In the genomic region with DNA sequence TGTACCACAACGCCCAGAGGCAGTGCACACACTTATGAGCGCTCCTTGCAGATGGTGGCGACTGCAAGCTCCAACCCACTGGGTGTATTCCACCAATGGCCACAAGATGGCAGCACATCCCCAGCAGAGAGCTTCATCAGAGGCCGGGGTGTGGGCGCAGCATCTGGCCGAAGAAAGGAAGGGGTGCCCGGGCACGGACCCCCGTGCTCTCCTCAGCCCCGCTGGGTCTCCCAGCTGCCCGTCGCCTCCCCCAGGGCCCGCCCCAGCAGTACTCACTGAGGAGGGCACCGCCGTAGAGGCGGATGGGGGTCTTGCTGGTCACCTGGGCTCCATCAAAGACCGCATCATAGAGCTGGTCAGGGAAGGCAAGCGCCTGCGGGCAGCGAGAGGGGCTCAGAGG, we compare ENCODE assay signal across 8 cellular contexts. TPM values are rescaled to one million over a fixed set of nuclear protein-coding genes. Genes with fewer than 3 reads are reported as not detected.
DNase-seq lines count a peak whose midpoint lies in the region; ATAC-seq, FAIRE-seq and TF ChIP-seq lines count a peak whose summit lies in the region.

No MANE protein-coding gene starts in this region.

- peak; percentile 88 to 93 for ATAC-seq in A549
- ATAC-seq in GM18502 (IDR thresholded peaks at IDR 0.05; ENCODE audit: poor library complexity, unreplicated experiment): peak; percentile 83

- POLR2A ChIA-PET in A549 (lab: Yijun Ruan, JAX): interaction anchor here (0.8 to 1.2 kb wide), 3 partner anchors 10 to 166 kb away, joined by 3 read pairs; no protein-coding TSS in a partner anchor

- no peaks in the 10 kb centered on the region for H3K27me3 ChIP-seq in stomach

- TF ChIP-seq POLR2A in A549 (IDR thresholded peaks at IDR 0.05; ENCODE audit: low read length) (no peak), stomach (IDR thresholded peaks at IDR 0.05) (no peak)

- no peak overlapping the region for H3K27ac Mint-ChIP-seq in neural crest cell (ENCODE audit: unreplicated experiment)

- H3K9me3 ChIP-seq in A549 (no peaks in the 10 kb centered on the region), stomach (no peaks in the 10 kb centered on the region)

- 0 out of 3 replicates have a peak, but pooled peaks cover 3% of the 10 kb centered on the region for H3K4me1 ChIP-seq in A549
- peaks cover 0 to 33% (median 14%) of the 10 kb centered on the region in 4 donors for H3K4me1 ChIP-seq in stomach

- no peaks in the 10 kb centered on the region for H3K9me3 Mint-ChIP-seq in neural crest cell

- peaks cover 0 to 49% (median 37%) of the 10 kb centered on the region in 4 donors for H3K36me3 ChIP-seq in stomach

- no peak for FAIRE-seq in A549 (lab: Jason Lieb, UNC)

- CTCF ChIA-PET in A549 (lab: Yijun Ruan, JAX): interaction anchor here (0.5 to 24.5 kb wide), 87 partner anchors 5 to 835 kb away, joined by 3 to 1740 read pairs (median 4); a partner anchor contains a TSS

- H3K4me3 Mint-ChIP-seq in neural crest cell: peak overlapping the region; percentile 75

- peak; percentile 97 for TF ChIP-seq RAD21 in A549 (conservative IDR thresholded peaks at IDR 0.05 in 1 of 2, IDR thresholded peaks at IDR 0.05 in 1 of 2)

- intact Hi-C loops in stomach (cut with DNase I; ENCODE audit: low total_unique reads): loop anchor here (5.0 to 10.0 kb wide), 2 partner anchors 166 to 388 kb away; no protein-coding TSS in a partner anchor

- H3K27ac ChIP-seq in A549 (no peak overlapping the region), stomach (no peak overlapping the region)

- peaks cover 4% of the 10 kb centered on the region for H3K36me3 Mint-ChIP-seq in neural crest cell (ENCODE audit: low read depth)

- 19% methylated on average over 12 of the region's 20 CpGs for WGBS in A549 (ENCODE audit: missing lambda C conversion rate)
- WGBS in stomach, 5 donors: 17 to 32% (median 25%) methylated on average over 12 to 20 of the region's 20 CpGs

- TF ChIP-seq CTCF in A549 (IDR thresholded peaks at IDR 0.05): peak; percentile 88
- TF ChIP-seq CTCF in neural crest cell (conservative IDR thresholded peaks at IDR 0.05): peak; percentile 78
- peak in 6 of 7 experiments; percentile 52 to 97 (median 95) for TF ChIP-seq CTCF in stomach (IDR thresholded peaks at IDR 0.05)

- peaks cover 26% of the 10 kb centered on the region for H3K4me1 Mint-ChIP-seq in neural crest cell

- H3K4me3 ChIP-seq in A549 (no peak overlapping the region), stomach (no peak overlapping the region)

- DNase-seq in A549 (ENCODE audit: low read depth in 1 of 2, low spot score in 1 of 2) (peak; percentile 68 to 80), HS-5 (ENCODE audit: low read depth) (peak; percentile 34), OCI-M1 (lab: John Stamatoyannopoulos, UW) (peak; percentile 87), activated T-cell treated with anti-CD3 and anti-CD28 coated beads for 24 hours (ENCODE audit: low read depth) (peak; percentile 78), fibroblast of gingiva (ENCODE audit: low read depth) (peak; percentile 59), neural crest cell (ENCODE audit: low read depth, low spot score) (peak; percentile 78), stomach (peak; percentile 89)

- H3K4me2 ChIP-seq in A549: 0 out of 3 replicates have a peak overlapping the region, but pooled peaks have one; percentile 32

- TF ChIP-seq EP300 in A549 (IDR thresholded peaks at IDR 0.05): no peak
- no peak for TF ChIP-seq EP300 in stomach (IDR thresholded peaks at IDR 0.05)

- H3K27me3 Mint-ChIP-seq in neural crest cell (ENCODE audit: low read depth): peaks cover 12% of the 10 kb centered on the region

TF ChIP-seq in A549, 52 proteins besides CTCF, POLR2A, EP300 and RAD21:
- TF ChIP-seq SMC3 (IDR thresholded peaks at IDR 0.05) (peak; percentile 96), RCOR1 (IDR thresholded peaks at IDR 0.05; ENCODE audit: low read depth, low read length) (no peak)

RNA-seq across cellular contexts. Expression of a gene that starts 14.2 kb away (rescaled TPM):
- polyA plus RNA-seq in A549 (2011; rRNA removed): 11.2 and 20.7 TPM in 2 replicates
- polyA plus RNA-seq in A549 (2012; cell fraction: cytosol; rRNA removed): 14.3 and 22.5 TPM in 2 replicates
- 32.6 and 40.9 TPM in 2 replicates for polyA plus RNA-seq in A549 (2012; cell fraction: nucleus; rRNA removed)
- polyA plus RNA-seq in A549 (2017; fragmentation: RNase III; extraction: RNeasy Plus Mini Kit Qiagen cat#74134 plus additional on column Dnase treatment): 28.2 to 36.1 TPM (median 28.5 TPM) in 3 replicates
- polyA minus RNA-seq in A549 (2011; rRNA and poly(A)+ RNA removed): 23.0 and 25.7 TPM in 2 replicates
- 83.6 and 85.6 TPM in 2 replicates for total RNA-seq in neural crest cell
- total RNA-seq in stomach: 100 to 1,000 TPM in 1 of 5 donors, 10 to 100 TPM in 4; 27.2 to 155 (median 31.6) TPM
- 10 to 100 TPM; 12.4 to 27.1 (median 18.5) TPM for polyA plus RNA-seq in stomach

Comparison
In these comparisons a context has a peak if more than half of its experiments do, and no peak if none do; other contexts are left out.
1. DNase-seq: peak in every context shown above with its lines; median percentile 89 in stomach; 87 in OCI-M1; 78 in activated T-cell treated with anti-CD3 and anti-CD28 coated beads for 24 hours; 78 in neural crest cell; 74 in A549; 59 in fibroblast of gingiva; 34 in HS-5.